In the genomic region with DNA sequence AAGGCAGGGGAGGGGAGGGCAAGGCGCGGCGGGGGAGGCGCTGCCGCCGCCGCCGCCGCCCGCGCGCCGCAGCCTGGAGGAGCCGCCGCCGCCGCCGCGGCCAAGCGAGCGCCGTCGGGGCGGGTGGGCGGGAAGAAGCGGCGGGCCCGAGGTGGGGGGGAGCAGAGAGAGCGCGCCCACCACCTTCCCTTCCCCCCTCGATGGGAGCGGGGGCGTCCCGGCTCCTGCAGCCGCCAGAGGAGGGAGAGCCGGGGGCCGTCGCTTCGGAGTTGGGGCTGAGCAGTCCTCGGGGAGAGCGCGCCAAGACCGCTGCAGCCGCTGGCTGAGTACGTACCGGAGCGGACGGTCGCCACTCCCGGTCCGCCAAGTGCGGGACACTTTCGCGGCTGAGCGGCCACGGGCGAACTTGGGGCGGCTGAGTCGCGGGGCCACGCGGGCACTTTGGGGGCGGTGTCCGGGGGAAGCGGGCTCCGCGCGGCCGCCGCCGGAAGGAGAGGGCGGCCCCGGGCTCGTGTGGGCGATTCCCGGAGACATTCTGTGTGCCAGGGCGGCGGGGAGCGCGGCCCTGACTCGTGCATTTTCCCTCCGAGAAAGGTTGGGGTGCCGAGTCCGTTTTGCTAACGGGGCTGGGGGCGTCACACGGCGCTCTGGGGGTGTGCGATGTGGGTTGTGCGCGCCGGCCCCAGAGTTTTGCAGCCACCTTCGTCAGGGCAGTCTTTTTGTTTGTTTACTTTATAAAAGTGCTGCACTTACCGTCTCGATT, we compare ENCODE assay signal across 8 cellular contexts. TPM values are rescaled to one million over a fixed set of nuclear protein-coding genes. Genes with fewer than 3 reads are reported as not detected.
DNase-seq lines count a peak whose midpoint lies in the region; ATAC-seq and TF ChIP-seq lines count a peak whose summit lies in the region.

A gene with protein sequence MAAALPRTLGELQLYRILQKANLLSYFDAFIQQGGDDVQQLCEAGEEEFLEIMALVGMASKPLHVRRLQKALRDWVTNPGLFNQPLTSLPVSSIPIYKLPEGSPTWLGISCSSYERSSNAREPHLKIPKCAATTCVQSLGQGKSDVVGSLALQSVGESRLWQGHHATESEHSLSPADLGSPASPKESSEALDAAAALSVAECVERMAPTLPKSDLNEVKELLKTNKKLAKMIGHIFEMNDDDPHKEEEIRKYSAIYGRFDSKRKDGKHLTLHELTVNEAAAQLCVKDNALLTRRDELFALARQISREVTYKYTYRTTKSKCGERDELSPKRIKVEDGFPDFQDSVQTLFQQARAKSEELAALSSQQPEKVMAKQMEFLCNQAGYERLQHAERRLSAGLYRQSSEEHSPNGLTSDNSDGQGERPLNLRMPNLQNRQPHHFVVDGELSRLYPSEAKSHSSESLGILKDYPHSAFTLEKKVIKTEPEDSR (plus strand): TSS at position 49 of the 763 bp plus-strand sequence. CDS start 10,094 bp downstream, outside the sequence.

- 0% methylated on average over 2 to 8 of the region's 95 CpGs for WGBS in gastroesophageal sphincter (ENCODE audit: low coverage in 1 of 2), 2 donors

- no peaks in the 10 kb centered on the region for H3K36me3 ChIP-seq in gastroesophageal sphincter
- no peaks in the 10 kb centered on the region for H3K36me3 ChIP-seq in thoracic aorta

- H3K27ac ChIP-seq in gastroesophageal sphincter (peak within 1 kb of the TSS; percentile 90 to 99 (median 96)), thoracic aorta (peak within 1 kb of the TSS; percentile 80 to 85)

- no peak for TF ChIP-seq EP300 in gastroesophageal sphincter (IDR thresholded peaks at IDR 0.05)

- H3K27me3 ChIP-seq in gastroesophageal sphincter (no peaks in the 10 kb centered on the region), thoracic aorta (replicated peaks; ENCODE audit: insufficient read depth) (no peaks in the 10 kb centered on the region)

- TF ChIP-seq CTCF in gastroesophageal sphincter (IDR thresholded peaks at IDR 0.05) (no peak), omental fat pad (IDR thresholded peaks at IDR 0.05) (no peak), thoracic aorta (IDR thresholded peaks at IDR 0.05) (no peak)

- DNase-seq in ACHN, result peak; percentile 47
- DNase-seq in activated effector memory CD4-positive, alpha-beta T cell treated with Interleukin-2 at 50 U/mL for 16 hours, result peak; percentile 51
- DNase-seq in omental fat pad (ENCODE audit: low spot score), result no peak
- DNase-seq in thoracic aorta (ENCODE audit: low spot score), result peak; percentile 17

- H3K4me1 ChIP-seq in gastroesophageal sphincter (peaks cover 4 to 68% (median 8%) of the 10 kb centered on the region in 3 donors), thoracic aorta (ENCODE audit: control insufficient read depth in 1 of 2, low read depth in 2 of 2) (peaks cover 19 to 48% of the 10 kb centered on the region in 2 donors)

- peak; percentile 29 to 39 for TF ChIP-seq POLR2A in gastroesophageal sphincter (IDR thresholded peaks at IDR 0.05)

- no peaks in the 10 kb centered on the region for H3K9me3 ChIP-seq in gastroesophageal sphincter
- no peaks in the 10 kb centered on the region for H3K9me3 ChIP-seq in thoracic aorta

- in situ Hi-C loops in ACHN (cut with HindIII; ENCODE audit: low pct_ligation_motif_present, low pct_unique_long_range_greater_than_20kb, low sequenced_read_pairs), result no loop called here

- ATAC-seq in GM18870 (IDR thresholded peaks at IDR 0.05; ENCODE audit: unreplicated experiment), result peak; percentile 31
- peak; percentile 41 for ATAC-seq in HG03108 (IDR thresholded peaks at IDR 0.05; ENCODE audit: unreplicated experiment)
- peak; percentile 47 for ATAC-seq in gastroesophageal sphincter
- peak; percentile 57 for ATAC-seq in omental fat pad (ENCODE audit: low FRiP score)
- peak; percentile 17 for ATAC-seq in thoracic aorta (ENCODE audit: insufficient number of reproducible peaks, low FRiP score, low read depth)

- H3K4me3 ChIP-seq in gastroesophageal sphincter (peak within 1 kb of the TSS; percentile 66 to 76), thoracic aorta (peak within 1 kb of the TSS; percentile 92)

TF ChIP-seq in PFSK-1, 5 proteins besides CTCF, POLR2A, EP300 and RAD21:
- TF ChIP-seq FOXP2 (optimal IDR thresholded peaks at IDR 0.05; ENCODE audit: borderline replicate concordance, extremely low read depth, extremely low read length, insufficient read depth), result peak; percentile 60
- TF ChIP-seq, protein P1, sequence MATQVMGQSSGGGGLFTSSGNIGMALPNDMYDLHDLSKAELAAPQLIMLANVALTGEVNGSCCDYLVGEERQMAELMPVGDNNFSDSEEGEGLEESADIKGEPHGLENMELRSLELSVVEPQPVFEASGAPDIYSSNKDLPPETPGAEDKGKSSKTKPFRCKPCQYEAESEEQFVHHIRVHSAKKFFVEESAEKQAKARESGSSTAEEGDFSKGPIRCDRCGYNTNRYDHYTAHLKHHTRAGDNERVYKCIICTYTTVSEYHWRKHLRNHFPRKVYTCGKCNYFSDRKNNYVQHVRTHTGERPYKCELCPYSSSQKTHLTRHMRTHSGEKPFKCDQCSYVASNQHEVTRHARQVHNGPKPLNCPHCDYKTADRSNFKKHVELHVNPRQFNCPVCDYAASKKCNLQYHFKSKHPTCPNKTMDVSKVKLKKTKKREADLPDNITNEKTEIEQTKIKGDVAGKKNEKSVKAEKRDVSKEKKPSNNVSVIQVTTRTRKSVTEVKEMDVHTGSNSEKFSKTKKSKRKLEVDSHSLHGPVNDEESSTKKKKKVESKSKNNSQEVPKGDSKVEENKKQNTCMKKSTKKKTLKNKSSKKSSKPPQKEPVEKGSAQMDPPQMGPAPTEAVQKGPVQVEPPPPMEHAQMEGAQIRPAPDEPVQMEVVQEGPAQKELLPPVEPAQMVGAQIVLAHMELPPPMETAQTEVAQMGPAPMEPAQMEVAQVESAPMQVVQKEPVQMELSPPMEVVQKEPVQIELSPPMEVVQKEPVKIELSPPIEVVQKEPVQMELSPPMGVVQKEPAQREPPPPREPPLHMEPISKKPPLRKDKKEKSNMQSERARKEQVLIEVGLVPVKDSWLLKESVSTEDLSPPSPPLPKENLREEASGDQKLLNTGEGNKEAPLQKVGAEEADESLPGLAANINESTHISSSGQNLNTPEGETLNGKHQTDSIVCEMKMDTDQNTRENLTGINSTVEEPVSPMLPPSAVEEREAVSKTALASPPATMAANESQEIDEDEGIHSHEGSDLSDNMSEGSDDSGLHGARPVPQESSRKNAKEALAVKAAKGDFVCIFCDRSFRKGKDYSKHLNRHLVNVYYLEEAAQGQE (IDR thresholded peaks at IDR 0.05; ENCODE audit: insufficient read depth in 1 of 2, low read depth in 2 of 2, low read length in 2 of 2), result no peak

RNA-seq across cellular contexts. Expression of the gene that starts here (rescaled TPM):
- 5.7 TPM for polyA plus RNA-seq in PFSK-1 (2012; ENCODE audit: insufficient read length, low read depth)
- 10 to 100 TPM; 50.9 to 98.5 (median 73.8) TPM for total RNA-seq in gastroesophageal sphincter
- total RNA-seq in omental fat pad, result 10 to 100 TPM; 50.7 to 83.5 (median 58.5) TPM
- 10 to 100 TPM; 51.0 to 77.7 TPM for total RNA-seq in thoracic aorta
